Comparison of ENCODE assay signal across 22 cellular contexts in genomic region chr7:14156436-14156835, GRCh38.
"Had no signal": no experiment of that assay in that cellular context is flagged by ENCODE, and none has a peak within 500 bp of the region (broad histone marks: within the 10 kb centered on the region; RNA-seq: fewer than 3 reads in every experiment).

No MANE protein-coding gene starts in this region.

- H3K27ac ChIP-seq: colonic mucosa, coronary artery, dorsolateral prefrontal cortex, epithelial cell of prostate, esophagus muscularis mucosa, esophagus squamous epithelium, foreskin keratinocyte, gastrocnemius medialis, gastroesophageal sphincter, heart left ventricle, heart right ventricle had no signal

- DNase-seq: colonic mucosa; cortex of kidney; dermis blood vessel endothelial cell; effector CD4-positive, alpha-beta T cell; effector CD8-positive, alpha-beta T cell; effector memory CD4-positive, alpha-beta T cell; effector memory CD8-positive, alpha-beta T cell; endodermal cell; erythroblast; esophagus squamous epithelium; foreskin keratinocyte; foreskin melanocyte; gastrocnemius medialis; glutamatergic neuron; head of caudate nucleus; heart left ventricle; heart right ventricle had no signal
